32 cellular contexts compared by ENCODE assay signal in the genomic region with DNA sequence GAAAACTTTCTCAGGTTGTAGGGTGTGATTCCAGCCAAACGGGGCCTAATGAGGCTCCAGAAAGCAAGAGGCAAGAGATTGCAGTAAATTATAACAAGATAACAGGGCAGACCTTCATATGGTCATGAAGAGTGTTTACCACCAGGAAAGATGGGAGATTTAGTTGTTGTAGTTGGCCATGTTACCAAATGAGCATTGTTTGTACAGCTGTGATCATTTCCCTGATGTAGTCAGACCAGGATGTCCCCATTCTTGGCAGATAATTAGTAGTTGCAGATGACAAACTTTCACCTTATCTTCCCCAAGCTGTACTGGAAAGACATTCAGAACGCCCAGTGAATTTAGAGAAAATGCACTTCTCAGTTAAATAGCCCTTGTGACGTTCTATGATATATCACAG.
A peak's percentile ranks its signal among the peaks of the same experiment; 100 is the strongest.
DNase-seq lines count a peak whose midpoint lies in the region; ATAC-seq and TF ChIP-seq lines count a peak whose summit lies in the region.
"Had no signal": no experiment of that assay in that cellular context is flagged by ENCODE, and none has a peak within 500 bp of the region (broad histone marks: within the 10 kb centered on the region; RNA-seq: fewer than 3 reads in every experiment).

No MANE protein-coding gene starts in this region.

- H3K27me3 ChIP-seq in Karpas-422 (ENCODE audit: low read length), result no peaks in the 10 kb centered on the region
- H3K27me3 ChIP-seq: BE2C, cardiac muscle cell, esophagus squamous epithelium, gastrocnemius medialis, pancreas, vagina had no signal

- no peak overlapping the region for H2AFZ ChIP-seq in Karpas-422 (ENCODE audit: low read length)

- H3K36me3 ChIP-seq in Karpas-422 (ENCODE audit: insufficient read depth, low read length), result no peaks in the 10 kb centered on the region
- H3K36me3 ChIP-seq: BE2C, cardiac muscle cell, esophagus squamous epithelium, gastrocnemius medialis, pancreas, thoracic aorta, vagina had no signal

- H3K9me3 ChIP-seq in Karpas-422 (ENCODE audit: low read length), result peaks cover 19% of the 10 kb centered on the region
- H3K9me3 ChIP-seq: BE2C, Caco-2, gastrocnemius medialis, pancreas, thoracic aorta, vagina had no signal

- peak; percentile 53; the same call in 1 of the 3 replicates for ATAC-seq in SK-N-SH treated with all-trans-retinoic acid at 6 μM for 48 hours
- ATAC-seq in sciatic nerve, result peak; percentile 84
- ATAC-seq in activated CD4-positive, CD25-positive, alpha-beta regulatory T cell treated with anti-CD3 and anti-CD28 coated beads, Interleukin-2, amount 50 U/mL, for 24 hours, result no peak
- ATAC-seq: activated T-helper 17 cell treated with anti-CD3 and anti-CD28 coated beads, Interleukin-2, amount 50 U/mL, for 72 hours; effector memory CD8-positive, alpha-beta T cell; gastrocnemius medialis; HCT116; HepG2; natural killer cell treated with Interleukin-12 subunit alpha and Interleukin-12 subunit beta and Interleukin-15 and Interleukin-18, amount 100 ng/mL, for 72 hours; pancreas; right cardiac atrium had no signal

- no peak overlapping the region for H3K27ac ChIP-seq in Karpas-422 (ENCODE audit: low read length)
- H3K27ac ChIP-seq: cardiac muscle cell, coronary artery, esophagus squamous epithelium, gastrocnemius medialis, pancreas, SK-N-MC, thoracic aorta, vagina had no signal

- H3K79me2 ChIP-seq in Karpas-422 (ENCODE audit: low read length), result no peaks in the 10 kb centered on the region

- H3K4me2 ChIP-seq in Karpas-422 (ENCODE audit: low read depth, low read length, poor library complexity, severe bottlenecking), result no peak overlapping the region

- no peak overlapping the region for H3K9ac ChIP-seq in Karpas-422 (ENCODE audit: low read length)

- H4K20me1 ChIP-seq in Karpas-422 (ENCODE audit: insufficient read depth, low read depth, low read length), result no peaks in the 10 kb centered on the region

- no peaks in the 10 kb centered on the region for H3K9me2 ChIP-seq in Karpas-422 (replicated peaks; ENCODE audit: insufficient read depth, low read length)

- H3K4me1 ChIP-seq in Karpas-422 (ENCODE audit: low read length), result no peaks in the 10 kb centered on the region
- H3K4me1 ChIP-seq: BE2C, Caco-2, esophagus squamous epithelium, gastrocnemius medialis, pancreas, vagina had no signal

- peak; percentile 47 for DNase-seq in NCI-H510A treated with DMSO at 0.1 percent for 48 hours (lab: John Stamatoyannopoulos, UW)
- no peak for DNase-seq in NCI-H510A (lab: John Stamatoyannopoulos, UW)
- peak; percentile 10 for DNase-seq in NCI-H2196 treated with DMSO at 0.1 percent for 48 hours (lab: John Stamatoyannopoulos, UW; ENCODE audit: unreplicated experiment)
- DNase-seq in sciatic nerve (ENCODE audit: low spot score), result no peak
- DNase-seq in Karpas-422, result no peak
- DNase-seq in islet precursor cell, result no peak
- DNase-seq: activated CD4-positive, alpha-beta T cell treated with anti-CD3 and anti-CD28 coated beads, Interleukin-2, amount 50 U/mL, for 1 hour; aorta; BE2C; Caco-2; effector memory CD8-positive, alpha-beta T cell; EL; esophagus squamous epithelium; gastrocnemius medialis; hippocampal formation; NCI-H1436; NCI-H446; pancreas; right cardiac atrium; stimulated activated CD4-positive, alpha-beta T cell treated with anti-CD3 and anti-CD28 coated beads, Interleukin-12 subunit alpha, Interleukin-12 subunit beta, amount 100 ng/mL, for 4 hours; stimulated activated naive CD4-positive, alpha-beta T cell treated with Interleukin-2 at 50 U/mL for 16 hours had no signal

- intact Hi-C loops in sciatic nerve (cut with DNase I), result no loop called here

- H3K4me3 ChIP-seq in Karpas-422 (ENCODE audit: low read length), result no peak overlapping the region
- H3K4me3 ChIP-seq: cardiac muscle cell, coronary artery, esophagus squamous epithelium, gastrocnemius medialis, pancreas, SK-N-MC, thoracic aorta, vagina had no signal

TF ChIP-seq in SK-N-SH treated with all-trans-retinoic acid at 6 μM for 48 hours, 23 proteins besides CTCF, POLR2A, EP300 and RAD21 (continues in another document):
- TF ChIP-seq, protein P1, sequence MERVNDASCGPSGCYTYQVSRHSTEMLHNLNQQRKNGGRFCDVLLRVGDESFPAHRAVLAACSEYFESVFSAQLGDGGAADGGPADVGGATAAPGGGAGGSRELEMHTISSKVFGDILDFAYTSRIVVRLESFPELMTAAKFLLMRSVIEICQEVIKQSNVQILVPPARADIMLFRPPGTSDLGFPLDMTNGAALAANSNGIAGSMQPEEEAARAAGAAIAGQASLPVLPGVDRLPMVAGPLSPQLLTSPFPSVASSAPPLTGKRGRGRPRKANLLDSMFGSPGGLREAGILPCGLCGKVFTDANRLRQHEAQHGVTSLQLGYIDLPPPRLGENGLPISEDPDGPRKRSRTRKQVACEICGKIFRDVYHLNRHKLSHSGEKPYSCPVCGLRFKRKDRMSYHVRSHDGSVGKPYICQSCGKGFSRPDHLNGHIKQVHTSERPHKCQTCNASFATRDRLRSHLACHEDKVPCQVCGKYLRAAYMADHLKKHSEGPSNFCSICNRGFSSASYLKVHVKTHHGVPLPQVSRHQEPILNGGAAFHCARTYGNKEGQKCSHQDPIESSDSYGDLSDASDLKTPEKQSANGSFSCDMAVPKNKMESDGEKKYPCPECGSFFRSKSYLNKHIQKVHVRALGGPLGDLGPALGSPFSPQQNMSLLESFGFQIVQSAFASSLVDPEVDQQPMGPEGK (CRISPR knock-in tag; IDR thresholded peaks at IDR 0.05; ENCODE audit: borderline replicate concordance), result no peak
- no peak; the same call in 1 of the 2 replicates for TF ChIP-seq GLIS3 (CRISPR knock-in tag; IDR thresholded peaks at IDR 0.05)
- 0 out of 2 replicates have a peak, but pooled peaks have one; percentile 17 for TF ChIP-seq ISL1 (CRISPR knock-in tag; IDR thresholded peaks at IDR 0.05)
- no peak for TF ChIP-seq OSR1 (CRISPR knock-in tag; IDR thresholded peaks at IDR 0.05)
- TF ChIP-seq, protein P2, sequence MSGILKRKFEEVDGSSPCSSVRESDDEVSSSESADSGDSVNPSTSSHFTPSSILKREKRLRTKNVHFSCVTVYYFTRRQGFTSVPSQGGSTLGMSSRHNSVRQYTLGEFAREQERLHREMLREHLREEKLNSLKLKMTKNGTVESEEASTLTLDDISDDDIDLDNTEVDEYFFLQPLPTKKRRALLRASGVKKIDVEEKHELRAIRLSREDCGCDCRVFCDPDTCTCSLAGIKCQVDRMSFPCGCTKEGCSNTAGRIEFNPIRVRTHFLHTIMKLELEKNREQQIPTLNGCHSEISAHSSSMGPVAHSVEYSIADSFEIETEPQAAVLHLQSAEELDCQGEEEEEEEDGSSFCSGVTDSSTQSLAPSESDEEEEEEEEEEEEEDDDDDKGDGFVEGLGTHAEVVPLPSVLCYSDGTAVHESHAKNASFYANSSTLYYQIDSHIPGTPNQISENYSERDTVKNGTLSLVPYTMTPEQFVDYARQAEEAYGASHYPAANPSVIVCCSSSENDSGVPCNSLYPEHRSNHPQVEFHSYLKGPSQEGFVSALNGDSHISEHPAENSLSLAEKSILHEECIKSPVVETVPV (CRISPR knock-in tag; IDR thresholded peaks at IDR 0.05), result peak; percentile 43; the same call in 1 of the 2 replicates
- TF ChIP-seq ARNTL (CRISPR knock-in tag; IDR thresholded peaks at IDR 0.05; ENCODE audit: borderline replicate concordance, low read depth), result no peak
- TF ChIP-seq ZC3H10 (CRISPR knock-in tag; IDR thresholded peaks at IDR 0.05), result no peak
- TF ChIP-seq TCF4 (CRISPR knock-in tag; IDR thresholded peaks at IDR 0.05; ENCODE audit: borderline replicate concordance), result peak; percentile 99
- TF ChIP-seq, protein P3, sequence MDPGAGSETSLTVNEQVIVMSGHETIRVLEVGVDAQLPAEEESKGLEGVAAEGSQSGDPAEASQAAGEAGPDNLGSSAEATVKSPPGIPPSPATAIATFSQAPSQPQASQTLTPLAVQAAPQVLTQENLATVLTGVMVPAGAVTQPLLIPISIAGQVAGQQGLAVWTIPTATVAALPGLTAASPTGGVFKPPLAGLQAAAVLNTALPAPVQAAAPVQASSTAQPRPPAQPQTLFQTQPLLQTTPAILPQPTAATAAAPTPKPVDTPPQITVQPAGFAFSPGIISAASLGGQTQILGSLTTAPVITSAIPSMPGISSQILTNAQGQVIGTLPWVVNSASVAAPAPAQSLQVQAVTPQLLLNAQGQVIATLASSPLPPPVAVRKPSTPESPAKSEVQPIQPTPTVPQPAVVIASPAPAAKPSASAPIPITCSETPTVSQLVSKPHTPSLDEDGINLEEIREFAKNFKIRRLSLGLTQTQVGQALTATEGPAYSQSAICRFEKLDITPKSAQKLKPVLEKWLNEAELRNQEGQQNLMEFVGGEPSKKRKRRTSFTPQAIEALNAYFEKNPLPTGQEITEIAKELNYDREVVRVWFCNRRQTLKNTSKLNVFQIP (CRISPR knock-in tag; IDR thresholded peaks at IDR 0.05; ENCODE audit: borderline replicate concordance, low read depth), result no peak; the same call in 1 of the 2 replicates
- TF ChIP-seq ZNF8 (CRISPR knock-in tag; IDR thresholded peaks at IDR 0.05), result 0 out of 2 replicates have a peak, but pooled peaks have one; percentile 42
- TF ChIP-seq CSDC2 (CRISPR knock-in tag; IDR thresholded peaks at IDR 0.05), result no peak
- TF ChIP-seq ZNF70 (CRISPR knock-in tag; IDR thresholded peaks at IDR 0.05), result peak; percentile 10; the same call in 1 of the 2 replicates
- TF ChIP-seq, protein P4, sequence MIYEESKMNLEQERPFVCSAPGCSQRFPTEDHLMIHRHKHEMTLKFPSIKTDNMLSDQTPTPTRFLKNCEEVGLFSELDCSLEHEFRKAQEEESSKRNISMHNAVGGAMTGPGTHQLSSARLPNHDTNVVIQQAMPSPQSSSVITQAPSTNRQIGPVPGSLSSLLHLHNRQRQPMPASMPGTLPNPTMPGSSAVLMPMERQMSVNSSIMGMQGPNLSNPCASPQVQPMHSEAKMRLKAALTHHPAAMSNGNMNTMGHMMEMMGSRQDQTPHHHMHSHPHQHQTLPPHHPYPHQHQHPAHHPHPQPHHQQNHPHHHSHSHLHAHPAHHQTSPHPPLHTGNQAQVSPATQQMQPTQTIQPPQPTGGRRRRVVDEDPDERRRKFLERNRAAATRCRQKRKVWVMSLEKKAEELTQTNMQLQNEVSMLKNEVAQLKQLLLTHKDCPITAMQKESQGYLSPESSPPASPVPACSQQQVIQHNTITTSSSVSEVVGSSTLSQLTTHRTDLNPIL (CRISPR knock-in tag; IDR thresholded peaks at IDR 0.05; ENCODE audit: low read depth), result no peak
- TF ChIP-seq SNAI2 (CRISPR knock-in tag; IDR thresholded peaks at IDR 0.05), result no peak
- no peak for TF ChIP-seq BACH2 (CRISPR knock-in tag; IDR thresholded peaks at IDR 0.05; ENCODE audit: borderline replicate concordance)
- TF ChIP-seq ZNF565 (CRISPR knock-in tag; conservative IDR thresholded peaks at IDR 0.05; ENCODE audit: low read depth), result no peak
- TF ChIP-seq PPARA (CRISPR knock-in tag; IDR thresholded peaks at IDR 0.05; ENCODE audit: borderline replicate concordance), result 0 out of 2 replicates have a peak, but pooled peaks have one; percentile 14
- 0 out of 2 replicates have a peak, but pooled peaks have one; percentile 19 for TF ChIP-seq ESRRG (CRISPR knock-in tag; IDR thresholded peaks at IDR 0.05)
- no peak for TF ChIP-seq TOX (CRISPR knock-in tag; IDR thresholded peaks at IDR 0.05; ENCODE audit: borderline replicate concordance)
- TF ChIP-seq ZFP3 (CRISPR knock-in tag; IDR thresholded peaks at IDR 0.05), result no peak

Comparison
In these comparisons a context has a peak if more than half of its experiments do, and no peak if none do; other contexts are left out.
1. DNase-seq: peak in NCI-H510A treated with DMSO at 0.1 percent for 48 hours (single experiment) and NCI-H2196 treated with DMSO at 0.1 percent for 48 hours (single experiment); none in NCI-H510A (single experiment), sciatic nerve (single experiment), Karpas-422 (single experiment) and islet precursor cell (single experiment).
2. ATAC-seq: peak in SK-N-SH treated with all-trans-retinoic acid at 6 μM for 48 hours (single experiment) and sciatic nerve (single experiment); none in activated CD4-positive, CD25-positive, alpha-beta regulatory T cell treated with anti-CD3 and anti-CD28 coated beads, Interleukin-2, amount 50 U/mL, for 24 hours (0 of 2).